1 cellular context compared by ENCODE assay signal in the genomic region with DNA sequence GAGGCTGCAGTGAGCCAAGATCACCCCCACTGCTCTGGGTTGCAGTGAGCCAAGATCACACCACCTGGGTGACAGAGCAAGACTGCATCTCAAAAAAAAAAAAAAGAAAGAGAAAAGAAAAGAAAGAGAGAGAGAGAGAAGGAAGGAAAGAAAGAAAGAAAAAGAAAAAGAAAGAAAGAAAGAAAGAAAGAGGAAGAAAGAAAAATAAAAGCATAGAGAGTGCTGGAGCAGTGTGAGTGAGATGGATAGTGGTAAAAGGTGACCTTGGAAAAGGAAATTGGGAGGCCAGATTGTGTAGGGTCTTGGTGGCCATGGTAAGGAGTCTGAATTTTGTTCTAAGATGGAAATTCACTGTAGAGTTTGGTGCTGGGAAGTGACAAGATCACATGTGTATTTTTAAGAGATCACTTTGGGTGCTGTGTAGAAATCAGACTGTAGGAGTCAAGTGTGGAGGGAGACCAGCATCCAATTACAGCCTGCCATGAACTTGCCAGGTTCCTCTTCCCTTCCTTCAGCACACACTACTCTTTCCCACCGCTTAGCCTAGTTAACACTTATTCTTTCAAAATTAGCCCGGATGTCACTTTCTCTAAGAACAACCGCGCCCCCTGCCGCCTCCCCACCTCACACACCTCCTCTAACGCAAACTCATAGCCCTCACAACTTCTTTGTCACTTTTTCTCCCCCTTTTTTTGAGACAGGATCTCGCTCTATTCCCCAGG.
TF ChIP-seq lines count a peak whose summit lies in the region.

No MANE protein-coding gene starts in this region.

TF ChIP-seq in HepG2, 621 proteins besides CTCF, POLR2A, EP300 and RAD21 (continues in another document):
- TF ChIP-seq ZNF784 (CRISPR knock-in tag; IDR thresholded peaks at IDR 0.05; ENCODE audit: borderline replicate concordance) (no peak), ZNF615 (CRISPR knock-in tag; IDR thresholded peaks at IDR 0.05; ENCODE audit: borderline replicate concordance) (no peak), IRF1 (CRISPR knock-in tag; IDR thresholded peaks at IDR 0.05; ENCODE audit: low read depth) (no peak), ZNF670 (CRISPR knock-in tag; IDR thresholded peaks at IDR 0.05; ENCODE audit: borderline replicate concordance) (no peak), ZNF569 (CRISPR knock-in tag; IDR thresholded peaks at IDR 0.05; ENCODE audit: borderline replicate concordance) (no peak), LCORL (IDR thresholded peaks at IDR 0.05) (no peak), LCORL (CRISPR knock-in tag; IDR thresholded peaks at IDR 0.05) (no peak), ATF1 (CRISPR knock-in tag; IDR thresholded peaks at IDR 0.05) (no peak), SIN3A (IDR thresholded peaks at IDR 0.05; ENCODE audit: borderline replicate concordance, low read depth, low read length) (0 out of 2 replicates have a peak, but pooled peaks have one; percentile 55), ZNF557 (CRISPR knock-in tag; IDR thresholded peaks at IDR 0.05) (no peak), ZBTB7B (CRISPR knock-in tag; IDR thresholded peaks at IDR 0.05) (0 out of 2 replicates have a peak, but pooled peaks have one; percentile 8), PCBP2 (optimal IDR thresholded peaks at IDR 0.05; ENCODE audit: low read depth, low read length, poor library complexity, severe bottlenecking) (no peak), CSRNP2 (CRISPR knock-in tag; conservative IDR thresholded peaks at IDR 0.05; ENCODE audit: low read depth) (no peak), HMGXB4 (CRISPR knock-in tag; IDR thresholded peaks at IDR 0.05; ENCODE audit: borderline replicate concordance in 1 of 2, low read depth in 1 of 2) (peak in 1 of 2 experiments; percentile 79; a peak in 1 of 4 replicates), ZNF772 (CRISPR knock-in tag; IDR thresholded peaks at IDR 0.05) (0 out of 2 replicates have a peak, but pooled peaks have one; percentile 19), ISL2 (CRISPR knock-in tag; IDR thresholded peaks at IDR 0.05) (no peak), ZSCAN31 (CRISPR knock-in tag; IDR thresholded peaks at IDR 0.05; ENCODE audit: low read depth) (peak; percentile 21; the same call in 1 of the 2 replicates), ZSCAN22 (CRISPR knock-in tag; IDR thresholded peaks at IDR 0.05) (no peak), YY1 (IDR thresholded peaks at IDR 0.05; ENCODE audit: insufficient read depth, insufficient replicate concordance, low read depth, low read length) (no peak), SATB2 (CRISPR knock-in tag; IDR thresholded peaks at IDR 0.05) (no peak), SMC3 (IDR thresholded peaks at IDR 0.05; ENCODE audit: low read length) (peak; percentile 44; the same call in 1 of the 2 replicates)
- TF ChIP-seq, protein P1, sequence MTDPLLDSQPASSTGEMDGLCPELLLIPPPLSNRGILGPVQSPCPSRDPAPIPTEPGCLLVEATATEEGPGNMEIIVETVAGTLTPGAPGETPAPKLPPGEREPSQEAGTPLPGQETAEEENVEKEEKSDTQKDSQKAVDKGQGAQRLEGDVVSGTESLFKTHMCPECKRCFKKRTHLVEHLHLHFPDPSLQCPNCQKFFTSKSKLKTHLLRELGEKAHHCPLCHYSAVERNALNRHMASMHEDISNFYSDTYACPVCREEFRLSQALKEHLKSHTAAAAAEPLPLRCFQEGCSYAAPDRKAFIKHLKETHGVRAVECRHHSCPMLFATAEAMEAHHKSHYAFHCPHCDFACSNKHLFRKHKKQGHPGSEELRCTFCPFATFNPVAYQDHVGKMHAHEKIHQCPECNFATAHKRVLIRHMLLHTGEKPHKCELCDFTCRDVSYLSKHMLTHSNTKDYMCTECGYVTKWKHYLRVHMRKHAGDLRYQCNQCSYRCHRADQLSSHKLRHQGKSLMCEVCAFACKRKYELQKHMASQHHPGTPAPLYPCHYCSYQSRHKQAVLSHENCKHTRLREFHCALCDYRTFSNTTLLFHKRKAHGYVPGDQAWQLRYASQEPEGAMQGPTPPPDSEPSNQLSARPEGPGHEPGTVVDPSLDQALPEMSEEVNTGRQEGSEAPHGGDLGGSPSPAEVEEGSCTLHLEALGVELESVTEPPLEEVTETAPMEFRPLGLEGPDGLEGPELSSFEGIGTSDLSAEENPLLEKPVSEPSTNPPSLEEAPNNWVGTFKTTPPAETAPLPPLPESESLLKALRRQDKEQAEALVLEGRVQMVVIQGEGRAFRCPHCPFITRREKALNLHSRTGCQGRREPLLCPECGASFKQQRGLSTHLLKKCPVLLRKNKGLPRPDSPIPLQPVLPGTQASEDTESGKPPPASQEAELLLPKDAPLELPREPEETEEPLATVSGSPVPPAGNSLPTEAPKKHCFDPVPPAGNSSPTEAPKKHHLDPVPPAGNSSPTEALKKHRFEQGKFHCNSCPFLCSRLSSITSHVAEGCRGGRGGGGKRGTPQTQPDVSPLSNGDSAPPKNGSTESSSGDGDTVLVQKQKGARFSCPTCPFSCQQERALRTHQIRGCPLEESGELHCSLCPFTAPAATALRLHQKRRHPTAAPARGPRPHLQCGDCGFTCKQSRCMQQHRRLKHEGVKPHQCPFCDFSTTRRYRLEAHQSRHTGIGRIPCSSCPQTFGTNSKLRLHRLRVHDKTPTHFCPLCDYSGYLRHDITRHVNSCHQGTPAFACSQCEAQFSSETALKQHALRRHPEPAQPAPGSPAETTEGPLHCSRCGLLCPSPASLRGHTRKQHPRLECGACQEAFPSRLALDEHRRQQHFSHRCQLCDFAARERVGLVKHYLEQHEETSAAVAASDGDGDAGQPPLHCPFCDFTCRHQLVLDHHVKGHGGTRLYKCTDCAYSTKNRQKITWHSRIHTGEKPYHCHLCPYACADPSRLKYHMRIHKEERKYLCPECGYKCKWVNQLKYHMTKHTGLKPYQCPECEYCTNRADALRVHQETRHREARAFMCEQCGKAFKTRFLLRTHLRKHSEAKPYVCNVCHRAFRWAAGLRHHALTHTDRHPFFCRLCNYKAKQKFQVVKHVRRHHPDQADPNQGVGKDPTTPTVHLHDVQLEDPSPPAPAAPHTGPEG (CRISPR knock-in tag; IDR thresholded peaks at IDR 0.05) = no peak
- TF ChIP-seq, protein P2, sequence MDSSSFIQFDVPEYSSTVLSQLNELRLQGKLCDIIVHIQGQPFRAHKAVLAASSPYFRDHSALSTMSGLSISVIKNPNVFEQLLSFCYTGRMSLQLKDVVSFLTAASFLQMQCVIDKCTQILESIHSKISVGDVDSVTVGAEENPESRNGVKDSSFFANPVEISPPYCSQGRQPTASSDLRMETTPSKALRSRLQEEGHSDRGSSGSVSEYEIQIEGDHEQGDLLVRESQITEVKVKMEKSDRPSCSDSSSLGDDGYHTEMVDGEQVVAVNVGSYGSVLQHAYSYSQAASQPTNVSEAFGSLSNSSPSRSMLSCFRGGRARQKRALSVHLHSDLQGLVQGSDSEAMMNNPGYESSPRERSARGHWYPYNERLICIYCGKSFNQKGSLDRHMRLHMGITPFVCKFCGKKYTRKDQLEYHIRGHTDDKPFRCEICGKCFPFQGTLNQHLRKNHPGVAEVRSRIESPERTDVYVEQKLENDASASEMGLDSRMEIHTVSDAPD (CRISPR knock-in tag; IDR thresholded peaks at IDR 0.05) = no peak
- TF ChIP-seq, protein P3, sequence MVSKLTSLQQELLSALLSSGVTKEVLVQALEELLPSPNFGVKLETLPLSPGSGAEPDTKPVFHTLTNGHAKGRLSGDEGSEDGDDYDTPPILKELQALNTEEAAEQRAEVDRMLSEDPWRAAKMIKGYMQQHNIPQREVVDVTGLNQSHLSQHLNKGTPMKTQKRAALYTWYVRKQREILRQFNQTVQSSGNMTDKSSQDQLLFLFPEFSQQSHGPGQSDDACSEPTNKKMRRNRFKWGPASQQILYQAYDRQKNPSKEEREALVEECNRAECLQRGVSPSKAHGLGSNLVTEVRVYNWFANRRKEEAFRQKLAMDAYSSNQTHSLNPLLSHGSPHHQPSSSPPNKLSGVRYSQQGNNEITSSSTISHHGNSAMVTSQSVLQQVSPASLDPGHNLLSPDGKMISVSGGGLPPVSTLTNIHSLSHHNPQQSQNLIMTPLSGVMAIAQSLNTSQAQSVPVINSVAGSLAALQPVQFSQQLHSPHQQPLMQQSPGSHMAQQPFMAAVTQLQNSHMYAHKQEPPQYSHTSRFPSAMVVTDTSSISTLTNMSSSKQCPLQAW (CRISPR knock-in tag; IDR thresholded peaks at IDR 0.05) = peak; percentile 49; the same call in 1 of the 2 replicates
- TF ChIP-seq, protein P4, sequence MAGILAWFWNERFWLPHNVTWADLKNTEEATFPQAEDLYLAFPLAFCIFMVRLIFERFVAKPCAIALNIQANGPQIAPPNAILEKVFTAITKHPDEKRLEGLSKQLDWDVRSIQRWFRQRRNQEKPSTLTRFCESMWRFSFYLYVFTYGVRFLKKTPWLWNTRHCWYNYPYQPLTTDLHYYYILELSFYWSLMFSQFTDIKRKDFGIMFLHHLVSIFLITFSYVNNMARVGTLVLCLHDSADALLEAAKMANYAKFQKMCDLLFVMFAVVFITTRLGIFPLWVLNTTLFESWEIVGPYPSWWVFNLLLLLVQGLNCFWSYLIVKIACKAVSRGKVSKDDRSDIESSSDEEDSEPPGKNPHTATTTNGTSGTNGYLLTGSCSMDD (CRISPR knock-in tag; IDR thresholded peaks at IDR 0.05) = no peak
- TF ChIP-seq, protein P5, sequence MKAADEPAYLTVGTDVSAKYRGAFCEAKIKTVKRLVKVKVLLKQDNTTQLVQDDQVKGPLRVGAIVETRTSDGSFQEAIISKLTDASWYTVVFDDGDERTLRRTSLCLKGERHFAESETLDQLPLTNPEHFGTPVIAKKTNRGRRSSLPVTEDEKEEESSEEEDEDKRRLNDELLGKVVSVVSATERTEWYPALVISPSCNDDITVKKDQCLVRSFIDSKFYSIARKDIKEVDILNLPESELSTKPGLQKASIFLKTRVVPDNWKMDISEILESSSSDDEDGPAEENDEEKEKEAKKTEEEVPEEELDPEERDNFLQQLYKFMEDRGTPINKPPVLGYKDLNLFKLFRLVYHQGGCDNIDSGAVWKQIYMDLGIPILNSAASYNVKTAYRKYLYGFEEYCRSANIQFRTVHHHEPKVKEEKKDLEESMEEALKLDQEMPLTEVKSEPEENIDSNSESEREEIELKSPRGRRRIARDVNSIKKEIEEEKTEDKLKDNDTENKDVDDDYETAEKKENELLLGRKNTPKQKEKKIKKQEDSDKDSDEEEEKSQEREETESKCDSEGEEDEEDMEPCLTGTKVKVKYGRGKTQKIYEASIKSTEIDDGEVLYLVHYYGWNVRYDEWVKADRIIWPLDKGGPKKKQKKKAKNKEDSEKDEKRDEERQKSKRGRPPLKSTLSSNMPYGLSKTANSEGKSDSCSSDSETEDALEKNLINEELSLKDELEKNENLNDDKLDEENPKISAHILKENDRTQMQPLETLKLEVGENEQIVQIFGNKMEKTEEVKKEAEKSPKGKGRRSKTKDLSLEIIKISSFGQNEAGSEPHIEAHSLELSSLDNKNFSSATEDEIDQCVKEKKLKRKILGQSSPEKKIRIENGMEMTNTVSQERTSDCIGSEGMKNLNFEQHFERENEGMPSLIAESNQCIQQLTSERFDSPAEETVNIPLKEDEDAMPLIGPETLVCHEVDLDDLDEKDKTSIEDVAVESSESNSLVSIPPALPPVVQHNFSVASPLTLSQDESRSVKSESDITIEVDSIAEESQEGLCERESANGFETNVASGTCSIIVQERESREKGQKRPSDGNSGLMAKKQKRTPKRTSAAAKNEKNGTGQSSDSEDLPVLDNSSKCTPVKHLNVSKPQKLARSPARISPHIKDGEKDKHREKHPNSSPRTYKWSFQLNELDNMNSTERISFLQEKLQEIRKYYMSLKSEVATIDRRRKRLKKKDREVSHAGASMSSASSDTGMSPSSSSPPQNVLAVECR (CRISPR knock-in tag; IDR thresholded peaks at IDR 0.05; ENCODE audit: borderline replicate concordance) = no peak
- TF ChIP-seq, protein P6, sequence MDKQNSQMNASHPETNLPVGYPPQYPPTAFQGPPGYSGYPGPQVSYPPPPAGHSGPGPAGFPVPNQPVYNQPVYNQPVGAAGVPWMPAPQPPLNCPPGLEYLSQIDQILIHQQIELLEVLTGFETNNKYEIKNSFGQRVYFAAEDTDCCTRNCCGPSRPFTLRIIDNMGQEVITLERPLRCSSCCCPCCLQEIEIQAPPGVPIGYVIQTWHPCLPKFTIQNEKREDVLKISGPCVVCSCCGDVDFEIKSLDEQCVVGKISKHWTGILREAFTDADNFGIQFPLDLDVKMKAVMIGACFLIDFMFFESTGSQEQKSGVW (CRISPR knock-in tag; IDR thresholded peaks at IDR 0.05; ENCODE audit: borderline replicate concordance) = no peak
